ENCODE assay signal across 1 cellular context in the genomic region with DNA sequence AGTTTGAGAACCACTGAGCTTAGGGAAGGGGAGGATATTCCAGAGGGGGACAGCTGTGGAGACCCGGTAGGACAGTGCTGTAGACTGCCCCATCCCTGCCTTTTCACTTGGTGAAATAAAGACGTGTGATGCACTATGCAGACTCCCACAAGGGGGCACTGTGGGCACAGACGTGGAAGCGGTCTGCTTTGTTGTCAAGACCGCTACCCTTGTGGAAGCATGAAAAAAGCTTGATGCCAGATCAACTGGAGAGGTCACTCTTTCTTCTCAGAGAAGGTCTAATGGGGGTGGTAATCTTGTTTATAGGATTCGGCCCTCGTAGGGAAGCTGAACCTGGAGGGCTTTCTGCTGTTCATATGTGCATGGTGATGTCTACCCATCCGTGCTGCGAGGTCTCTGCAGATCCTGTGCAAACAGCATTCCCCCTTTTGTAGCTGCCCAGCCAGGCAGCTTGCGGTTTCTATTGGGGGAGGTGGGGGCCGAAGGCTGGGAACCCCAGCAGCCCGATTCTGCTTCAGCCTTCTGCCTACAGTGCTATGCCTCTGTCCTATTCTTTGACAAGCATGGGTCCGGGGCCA.
TF ChIP-seq lines count a peak whose summit lies in the region.

No MANE protein-coding gene starts in this region.

TF ChIP-seq in HepG2, 621 proteins besides CTCF, POLR2A, EP300 and RAD21 (continued from another document and continues in another):
- TF ChIP-seq, protein P1, sequence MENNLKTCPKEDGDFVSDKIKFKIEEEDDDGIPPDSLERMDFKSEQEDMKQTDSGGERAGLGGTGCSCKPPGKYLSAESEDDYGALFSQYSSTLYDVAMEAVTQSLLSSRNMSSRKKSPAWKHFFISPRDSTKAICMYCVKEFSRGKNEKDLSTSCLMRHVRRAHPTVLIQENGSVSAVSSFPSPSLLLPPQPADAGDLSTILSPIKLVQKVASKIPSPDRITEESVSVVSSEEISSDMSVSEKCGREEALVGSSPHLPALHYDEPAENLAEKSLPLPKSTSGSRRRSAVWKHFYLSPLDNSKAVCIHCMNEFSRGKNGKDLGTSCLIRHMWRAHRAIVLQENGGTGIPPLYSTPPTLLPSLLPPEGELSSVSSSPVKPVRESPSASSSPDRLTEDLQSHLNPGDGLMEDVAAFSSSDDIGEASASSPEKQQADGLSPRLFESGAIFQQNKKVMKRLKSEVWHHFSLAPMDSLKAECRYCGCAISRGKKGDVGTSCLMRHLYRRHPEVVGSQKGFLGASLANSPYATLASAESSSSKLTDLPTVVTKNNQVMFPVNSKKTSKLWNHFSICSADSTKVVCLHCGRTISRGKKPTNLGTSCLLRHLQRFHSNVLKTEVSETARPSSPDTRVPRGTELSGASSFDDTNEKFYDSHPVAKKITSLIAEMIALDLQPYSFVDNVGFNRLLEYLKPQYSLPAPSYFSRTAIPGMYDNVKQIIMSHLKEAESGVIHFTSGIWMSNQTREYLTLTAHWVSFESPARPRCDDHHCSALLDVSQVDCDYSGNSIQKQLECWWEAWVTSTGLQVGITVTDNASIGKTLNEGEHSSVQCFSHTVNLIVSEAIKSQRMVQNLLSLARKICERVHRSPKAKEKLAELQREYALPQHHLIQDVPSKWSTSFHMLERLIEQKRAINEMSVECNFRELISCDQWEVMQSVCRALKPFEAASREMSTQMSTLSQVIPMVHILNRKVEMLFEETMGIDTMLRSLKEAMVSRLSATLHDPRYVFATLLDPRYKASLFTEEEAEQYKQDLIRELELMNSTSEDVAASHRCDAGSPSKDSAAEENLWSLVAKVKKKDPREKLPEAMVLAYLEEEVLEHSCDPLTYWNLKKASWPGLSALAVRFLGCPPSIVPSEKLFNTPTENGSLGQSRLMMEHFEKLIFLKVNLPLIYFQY (CRISPR knock-in tag; IDR thresholded peaks at IDR 0.05; ENCODE audit: borderline replicate concordance) = no peak
- TF ChIP-seq CENPT (CRISPR knock-in tag; IDR thresholded peaks at IDR 0.05; ENCODE audit: low read depth) (no peak), ZNF777 (CRISPR knock-in tag; IDR thresholded peaks at IDR 0.05) (no peak), ZNF383 (CRISPR knock-in tag; IDR thresholded peaks at IDR 0.05; ENCODE audit: borderline replicate concordance) (no peak), ZNF660 (CRISPR knock-in tag; IDR thresholded peaks at IDR 0.05; ENCODE audit: borderline replicate concordance, low read depth) (no peak), ZNF20 (CRISPR knock-in tag; IDR thresholded peaks at IDR 0.05) (no peak), ZNF720 (CRISPR knock-in tag; IDR thresholded peaks at IDR 0.05) (no peak), TCF7L2 (IDR thresholded peaks at IDR 0.05; ENCODE audit: low read depth, low read length) (no peak), KDM4B (CRISPR knock-in tag; IDR thresholded peaks at IDR 0.05) (0 out of 2 replicates have a peak, but pooled peaks have one; percentile 22), FOXK2 (IDR thresholded peaks at IDR 0.05) (no peak), ZNF101 (CRISPR knock-in tag; IDR thresholded peaks at IDR 0.05; ENCODE audit: borderline replicate concordance, low read depth) (no peak), FOXM1 (CRISPR knock-in tag; IDR thresholded peaks at IDR 0.05) (no peak), HOXA9 (CRISPR knock-in tag; IDR thresholded peaks at IDR 0.05; ENCODE audit: borderline replicate concordance) (no peak), MED8 (CRISPR knock-in tag; IDR thresholded peaks at IDR 0.05; ENCODE audit: insufficient replicate concordance) (no peak), PCBP2 (optimal IDR thresholded peaks at IDR 0.05; ENCODE audit: low read depth, low read length, poor library complexity, severe bottlenecking) (no peak), WIZ (CRISPR knock-in tag; IDR thresholded peaks at IDR 0.05) (no peak)
- TF ChIP-seq, protein P2, sequence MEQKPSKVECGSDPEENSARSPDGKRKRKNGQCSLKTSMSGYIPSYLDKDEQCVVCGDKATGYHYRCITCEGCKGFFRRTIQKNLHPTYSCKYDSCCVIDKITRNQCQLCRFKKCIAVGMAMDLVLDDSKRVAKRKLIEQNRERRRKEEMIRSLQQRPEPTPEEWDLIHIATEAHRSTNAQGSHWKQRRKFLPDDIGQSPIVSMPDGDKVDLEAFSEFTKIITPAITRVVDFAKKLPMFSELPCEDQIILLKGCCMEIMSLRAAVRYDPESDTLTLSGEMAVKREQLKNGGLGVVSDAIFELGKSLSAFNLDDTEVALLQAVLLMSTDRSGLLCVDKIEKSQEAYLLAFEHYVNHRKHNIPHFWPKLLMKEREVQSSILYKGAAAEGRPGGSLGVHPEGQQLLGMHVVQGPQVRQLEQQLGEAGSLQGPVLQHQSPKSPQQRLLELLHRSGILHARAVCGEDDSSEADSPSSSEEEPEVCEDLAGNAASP (CRISPR knock-in tag; IDR thresholded peaks at IDR 0.05; ENCODE audit: borderline replicate concordance) = no peak
- TF ChIP-seq, protein P3, sequence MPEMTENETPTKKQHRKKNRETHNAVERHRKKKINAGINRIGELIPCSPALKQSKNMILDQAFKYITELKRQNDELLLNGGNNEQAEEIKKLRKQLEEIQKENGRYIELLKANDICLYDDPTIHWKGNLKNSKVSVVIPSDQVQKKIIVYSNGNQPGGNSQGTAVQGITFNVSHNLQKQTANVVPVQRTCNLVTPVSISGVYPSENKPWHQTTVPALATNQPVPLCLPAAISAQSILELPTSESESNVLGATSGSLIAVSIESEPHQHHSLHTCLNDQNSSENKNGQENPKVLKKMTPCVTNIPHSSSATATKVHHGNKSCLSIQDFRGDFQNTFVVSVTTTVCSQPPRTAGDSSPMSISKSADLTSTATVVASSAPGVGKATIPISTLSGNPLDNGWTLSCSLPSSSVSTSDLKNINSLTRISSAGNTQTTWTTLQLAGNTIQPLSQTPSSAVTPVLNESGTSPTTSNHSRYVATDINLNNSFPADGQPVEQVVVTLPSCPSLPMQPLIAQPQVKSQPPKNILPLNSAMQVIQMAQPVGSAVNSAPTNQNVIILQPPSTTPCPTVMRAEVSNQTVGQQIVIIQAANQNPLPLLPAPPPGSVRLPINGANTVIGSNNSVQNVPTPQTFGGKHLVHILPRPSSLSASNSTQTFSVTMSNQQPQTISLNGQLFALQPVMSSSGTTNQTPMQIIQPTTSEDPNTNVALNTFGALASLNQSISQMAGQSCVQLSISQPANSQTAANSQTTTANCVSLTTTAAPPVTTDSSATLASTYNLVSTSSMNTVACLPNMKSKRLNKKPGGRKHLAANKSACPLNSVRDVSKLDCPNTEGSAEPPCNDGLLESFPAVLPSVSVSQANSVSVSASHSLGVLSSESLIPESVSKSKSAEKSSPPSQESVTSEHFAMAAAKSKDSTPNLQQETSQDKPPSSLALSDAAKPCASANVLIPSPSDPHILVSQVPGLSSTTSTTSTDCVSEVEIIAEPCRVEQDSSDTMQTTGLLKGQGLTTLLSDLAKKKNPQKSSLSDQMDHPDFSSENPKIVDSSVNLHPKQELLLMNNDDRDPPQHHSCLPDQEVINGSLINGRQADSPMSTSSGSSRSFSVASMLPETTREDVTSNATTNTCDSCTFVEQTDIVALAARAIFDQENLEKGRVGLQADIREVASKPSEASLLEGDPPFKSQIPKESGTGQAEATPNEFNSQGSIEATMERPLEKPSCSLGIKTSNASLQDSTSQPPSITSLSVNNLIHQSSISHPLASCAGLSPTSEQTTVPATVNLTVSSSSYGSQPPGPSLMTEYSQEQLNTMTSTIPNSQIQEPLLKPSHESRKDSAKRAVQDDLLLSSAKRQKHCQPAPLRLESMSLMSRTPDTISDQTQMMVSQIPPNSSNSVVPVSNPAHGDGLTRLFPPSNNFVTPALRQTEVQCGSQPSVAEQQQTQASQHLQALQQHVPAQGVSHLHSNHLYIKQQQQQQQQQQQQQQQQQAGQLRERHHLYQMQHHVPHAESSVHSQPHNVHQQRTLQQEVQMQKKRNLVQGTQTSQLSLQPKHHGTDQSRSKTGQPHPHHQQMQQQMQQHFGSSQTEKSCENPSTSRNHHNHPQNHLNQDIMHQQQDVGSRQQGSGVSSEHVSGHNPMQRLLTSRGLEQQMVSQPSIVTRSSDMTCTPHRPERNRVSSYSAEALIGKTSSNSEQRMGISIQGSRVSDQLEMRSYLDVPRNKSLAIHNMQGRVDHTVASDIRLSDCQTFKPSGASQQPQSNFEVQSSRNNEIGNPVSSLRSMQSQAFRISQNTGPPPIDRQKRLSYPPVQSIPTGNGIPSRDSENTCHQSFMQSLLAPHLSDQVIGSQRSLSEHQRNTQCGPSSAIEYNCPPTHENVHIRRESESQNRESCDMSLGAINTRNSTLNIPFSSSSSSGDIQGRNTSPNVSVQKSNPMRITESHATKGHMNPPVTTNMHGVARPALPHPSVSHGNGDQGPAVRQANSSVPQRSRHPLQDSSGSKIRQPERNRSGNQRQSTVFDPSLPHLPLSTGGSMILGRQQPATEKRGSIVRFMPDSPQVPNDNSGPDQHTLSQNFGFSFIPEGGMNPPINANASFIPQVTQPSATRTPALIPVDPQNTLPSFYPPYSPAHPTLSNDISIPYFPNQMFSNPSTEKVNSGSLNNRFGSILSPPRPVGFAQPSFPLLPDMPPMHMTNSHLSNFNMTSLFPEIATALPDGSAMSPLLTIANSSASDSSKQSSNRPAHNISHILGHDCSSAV (CRISPR knock-in tag; IDR thresholded peaks at IDR 0.05; ENCODE audit: borderline replicate concordance) = no peak
- TF ChIP-seq, protein P4, sequence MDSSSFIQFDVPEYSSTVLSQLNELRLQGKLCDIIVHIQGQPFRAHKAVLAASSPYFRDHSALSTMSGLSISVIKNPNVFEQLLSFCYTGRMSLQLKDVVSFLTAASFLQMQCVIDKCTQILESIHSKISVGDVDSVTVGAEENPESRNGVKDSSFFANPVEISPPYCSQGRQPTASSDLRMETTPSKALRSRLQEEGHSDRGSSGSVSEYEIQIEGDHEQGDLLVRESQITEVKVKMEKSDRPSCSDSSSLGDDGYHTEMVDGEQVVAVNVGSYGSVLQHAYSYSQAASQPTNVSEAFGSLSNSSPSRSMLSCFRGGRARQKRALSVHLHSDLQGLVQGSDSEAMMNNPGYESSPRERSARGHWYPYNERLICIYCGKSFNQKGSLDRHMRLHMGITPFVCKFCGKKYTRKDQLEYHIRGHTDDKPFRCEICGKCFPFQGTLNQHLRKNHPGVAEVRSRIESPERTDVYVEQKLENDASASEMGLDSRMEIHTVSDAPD (CRISPR knock-in tag; IDR thresholded peaks at IDR 0.05) = no peak
- TF ChIP-seq, protein P5, sequence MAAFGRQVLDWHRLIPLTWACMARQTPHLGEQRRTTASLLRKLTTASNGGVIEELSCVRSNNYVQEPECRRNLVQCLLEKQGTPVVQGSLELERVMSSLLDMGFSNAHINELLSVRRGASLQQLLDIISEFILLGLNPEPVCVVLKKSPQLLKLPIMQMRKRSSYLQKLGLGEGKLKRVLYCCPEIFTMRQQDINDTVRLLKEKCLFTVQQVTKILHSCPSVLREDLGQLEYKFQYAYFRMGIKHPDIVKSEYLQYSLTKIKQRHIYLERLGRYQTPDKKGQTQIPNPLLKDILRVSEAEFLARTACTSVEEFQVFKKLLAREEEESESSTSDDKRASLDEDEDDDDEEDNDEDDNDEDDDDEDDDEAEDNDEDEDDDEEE (CRISPR knock-in tag; IDR thresholded peaks at IDR 0.05) = no peak
- TF ChIP-seq, protein P6, sequence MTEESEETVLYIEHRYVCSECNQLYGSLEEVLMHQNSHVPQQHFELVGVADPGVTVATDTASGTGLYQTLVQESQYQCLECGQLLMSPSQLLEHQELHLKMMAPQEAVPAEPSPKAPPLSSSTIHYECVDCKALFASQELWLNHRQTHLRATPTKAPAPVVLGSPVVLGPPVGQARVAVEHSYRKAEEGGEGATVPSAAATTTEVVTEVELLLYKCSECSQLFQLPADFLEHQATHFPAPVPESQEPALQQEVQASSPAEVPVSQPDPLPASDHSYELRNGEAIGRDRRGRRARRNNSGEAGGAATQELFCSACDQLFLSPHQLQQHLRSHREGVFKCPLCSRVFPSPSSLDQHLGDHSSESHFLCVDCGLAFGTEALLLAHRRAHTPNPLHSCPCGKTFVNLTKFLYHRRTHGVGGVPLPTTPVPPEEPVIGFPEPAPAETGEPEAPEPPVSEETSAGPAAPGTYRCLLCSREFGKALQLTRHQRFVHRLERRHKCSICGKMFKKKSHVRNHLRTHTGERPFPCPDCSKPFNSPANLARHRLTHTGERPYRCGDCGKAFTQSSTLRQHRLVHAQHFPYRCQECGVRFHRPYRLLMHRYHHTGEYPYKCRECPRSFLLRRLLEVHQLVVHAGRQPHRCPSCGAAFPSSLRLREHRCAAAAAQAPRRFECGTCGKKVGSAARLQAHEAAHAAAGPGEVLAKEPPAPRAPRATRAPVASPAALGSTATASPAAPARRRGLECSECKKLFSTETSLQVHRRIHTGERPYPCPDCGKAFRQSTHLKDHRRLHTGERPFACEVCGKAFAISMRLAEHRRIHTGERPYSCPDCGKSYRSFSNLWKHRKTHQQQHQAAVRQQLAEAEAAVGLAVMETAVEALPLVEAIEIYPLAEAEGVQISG (CRISPR knock-in tag; IDR thresholded peaks at IDR 0.05) = no peak
- TF ChIP-seq, protein P7, sequence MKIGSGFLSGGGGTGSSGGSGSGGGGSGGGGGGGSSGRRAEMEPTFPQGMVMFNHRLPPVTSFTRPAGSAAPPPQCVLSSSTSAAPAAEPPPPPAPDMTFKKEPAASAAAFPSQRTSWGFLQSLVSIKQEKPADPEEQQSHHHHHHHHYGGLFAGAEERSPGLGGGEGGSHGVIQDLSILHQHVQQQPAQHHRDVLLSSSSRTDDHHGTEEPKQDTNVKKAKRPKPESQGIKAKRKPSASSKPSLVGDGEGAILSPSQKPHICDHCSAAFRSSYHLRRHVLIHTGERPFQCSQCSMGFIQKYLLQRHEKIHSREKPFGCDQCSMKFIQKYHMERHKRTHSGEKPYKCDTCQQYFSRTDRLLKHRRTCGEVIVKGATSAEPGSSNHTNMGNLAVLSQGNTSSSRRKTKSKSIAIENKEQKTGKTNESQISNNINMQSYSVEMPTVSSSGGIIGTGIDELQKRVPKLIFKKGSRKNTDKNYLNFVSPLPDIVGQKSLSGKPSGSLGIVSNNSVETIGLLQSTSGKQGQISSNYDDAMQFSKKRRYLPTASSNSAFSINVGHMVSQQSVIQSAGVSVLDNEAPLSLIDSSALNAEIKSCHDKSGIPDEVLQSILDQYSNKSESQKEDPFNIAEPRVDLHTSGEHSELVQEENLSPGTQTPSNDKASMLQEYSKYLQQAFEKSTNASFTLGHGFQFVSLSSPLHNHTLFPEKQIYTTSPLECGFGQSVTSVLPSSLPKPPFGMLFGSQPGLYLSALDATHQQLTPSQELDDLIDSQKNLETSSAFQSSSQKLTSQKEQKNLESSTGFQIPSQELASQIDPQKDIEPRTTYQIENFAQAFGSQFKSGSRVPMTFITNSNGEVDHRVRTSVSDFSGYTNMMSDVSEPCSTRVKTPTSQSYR (CRISPR knock-in tag; IDR thresholded peaks at IDR 0.05; ENCODE audit: borderline replicate concordance) = no peak
- TF ChIP-seq, protein P8, sequence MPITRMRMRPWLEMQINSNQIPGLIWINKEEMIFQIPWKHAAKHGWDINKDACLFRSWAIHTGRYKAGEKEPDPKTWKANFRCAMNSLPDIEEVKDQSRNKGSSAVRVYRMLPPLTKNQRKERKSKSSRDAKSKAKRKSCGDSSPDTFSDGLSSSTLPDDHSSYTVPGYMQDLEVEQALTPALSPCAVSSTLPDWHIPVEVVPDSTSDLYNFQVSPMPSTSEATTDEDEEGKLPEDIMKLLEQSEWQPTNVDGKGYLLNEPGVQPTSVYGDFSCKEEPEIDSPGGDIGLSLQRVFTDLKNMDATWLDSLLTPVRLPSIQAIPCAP (CRISPR knock-in tag; IDR thresholded peaks at IDR 0.05; ENCODE audit: low read depth) = no peak
